ENCODE assay signal across 8 cellular contexts in the genomic region with DNA sequence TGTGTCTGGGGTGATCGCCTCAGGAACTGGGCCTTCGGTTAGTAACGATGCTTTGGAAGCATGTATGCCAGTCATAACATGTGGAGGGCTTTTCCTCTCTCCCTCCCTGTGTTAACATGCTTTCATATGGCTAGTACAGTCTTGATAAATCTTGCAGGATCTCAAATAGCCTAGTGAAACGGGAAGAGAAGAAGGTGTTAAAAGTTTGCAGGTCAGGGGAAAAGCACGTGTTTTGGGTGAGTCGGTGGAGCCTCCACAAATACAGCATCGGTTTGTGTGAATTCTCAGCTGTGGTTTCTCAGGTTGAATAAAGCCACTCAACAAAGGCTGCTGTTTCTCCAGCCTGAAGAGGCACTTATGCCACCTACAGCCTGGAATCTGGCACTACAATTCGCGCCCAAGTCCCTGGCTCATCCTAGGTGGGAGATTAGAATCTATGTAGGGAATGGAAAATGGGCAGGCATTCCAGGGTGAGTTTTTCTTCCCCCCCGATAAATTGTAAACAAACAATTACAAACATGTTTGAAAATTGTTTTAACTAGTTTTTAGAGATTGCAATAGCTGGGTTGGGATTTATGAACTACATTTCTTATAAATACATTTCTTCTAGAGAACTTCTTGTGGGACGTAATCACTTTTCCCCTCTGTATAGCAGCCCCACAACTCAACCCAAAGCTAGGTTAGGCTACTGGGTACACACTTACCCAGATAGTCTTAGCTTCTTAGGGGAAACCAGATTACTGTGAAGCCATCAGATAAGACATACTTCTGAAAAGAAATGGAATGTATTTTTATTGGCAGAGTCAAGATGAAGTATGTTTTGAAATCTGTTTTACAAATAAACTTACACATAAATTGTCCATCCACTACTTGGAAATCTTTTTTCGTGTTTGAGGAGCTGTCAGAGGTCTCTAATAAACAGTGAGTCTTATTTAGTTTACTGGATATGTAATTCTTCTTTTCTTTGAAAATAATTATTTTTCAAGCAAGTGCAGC. TPM values are rescaled to one million over a fixed set of nuclear protein-coding genes. Genes with fewer than 3 reads are reported as not detected.
DNase-seq lines count a peak whose midpoint lies in the region; ATAC-seq and TF ChIP-seq lines count a peak whose summit lies in the region.

No MANE protein-coding gene starts in this region.

- peak overlapping the region in 2 of 10 donors; percentile 19 to 22 for H3K4me3 Mint-ChIP-seq in naive thymus-derived CD4-positive, alpha-beta T cell

- intact Hi-C loops in esophagus muscularis mucosa (cut with DNase I): no loop called here
- intact Hi-C loops in naive thymus-derived CD4-positive, alpha-beta T cell (cut with micrococcal nuclease): loop anchor here (1.0 to 5.0 kb wide), 7 partner anchors 8 to 1915 kb away; partner anchors contain the start of gene GLRX3 (in 1 of the 2)

- no peaks in the 10 kb centered on the region for H3K9me3 Mint-ChIP-seq in naive thymus-derived CD4-positive, alpha-beta T cell

- peak; percentile 96 for ATAC-seq in GM19372 (IDR thresholded peaks at IDR 0.05; ENCODE audit: low read depth, unreplicated experiment)
- peak; percentile 93 for ATAC-seq in HG03196 (IDR thresholded peaks at IDR 0.05; ENCODE audit: unreplicated experiment)
- ATAC-seq in naive thymus-derived CD4-positive, alpha-beta T cell: peak; percentile 92
- peak; percentile 58 to 88 for ATAC-seq in upper lobe of left lung (ENCODE audit: low FRiP score in 2 of 2)

- H3K4me3 ChIP-seq in esophagus muscularis mucosa (no peak overlapping the region), upper lobe of left lung (no peak overlapping the region)
- no peak overlapping the region for H3K4me3 ChIP-seq in naive thymus-derived CD4-positive, alpha-beta T cell (ENCODE audit: low read length)

- H3K9me3 ChIP-seq in esophagus muscularis mucosa (no peaks in the 10 kb centered on the region), upper lobe of left lung (no peaks in the 10 kb centered on the region)
- no peaks in the 10 kb centered on the region for H3K9me3 ChIP-seq in naive thymus-derived CD4-positive, alpha-beta T cell (ENCODE audit: control insufficient read depth in 2 of 3, low read length in 3 of 3)

- peaks cover 0 to 10% (median 7%) of the 10 kb centered on the region in 7 donors for H3K4me1 Mint-ChIP-seq in naive thymus-derived CD4-positive, alpha-beta T cell

- H3K36me3 ChIP-seq in esophagus muscularis mucosa (no peaks in the 10 kb centered on the region), upper lobe of left lung (no peaks in the 10 kb centered on the region)
- no peaks in the 10 kb centered on the region for H3K36me3 ChIP-seq in naive thymus-derived CD4-positive, alpha-beta T cell (ENCODE audit: control insufficient read depth in 2 of 3, insufficient read depth in 3 of 3, low read length in 3 of 3)

- TF ChIP-seq EP300 in esophagus muscularis mucosa (IDR thresholded peaks at IDR 0.05) (no peak), upper lobe of left lung (IDR thresholded peaks at IDR 0.05) (no peak)

- CTCF ChIA-PET in naive thymus-derived CD4-positive, alpha-beta T cell (lab: Charles Lee): interaction anchor here (0.5 to 2.5 kb wide), 12 partner anchors 12 to 1918 kb away, joined by 3 to 19 read pairs (median 4); partner anchors contain the start of gene C10orf143

- TF ChIP-seq POLR2A in esophagus muscularis mucosa (IDR thresholded peaks at IDR 0.05; ENCODE audit: low read depth) (no peak), upper lobe of left lung (IDR thresholded peaks at IDR 0.05) (no peak)

- DNase-seq in DMS 273 treated with DMSO at 0.1 percent for 48 hours (lab: John Stamatoyannopoulos, UW) (peak; percentile 8), NCI-H526 treated with DMSO at 0.1 percent for 48 hours (lab: John Stamatoyannopoulos, UW) (peak; percentile 13), esophagus muscularis mucosa (ENCODE audit: extremely low spot score) (no peak), upper lobe of left lung (peak in 1 of 2 donors; percentile 54)
- DNase-seq in activated CD8-positive, alpha-beta memory T cell treated with anti-CD3 and anti-CD28 coated beads, Interleukin-2, amount 50 U/mL, for 4 hours: peak; percentile 49
- peak in 8 of 9 donors; percentile 24 to 60 (median 46) for DNase-seq in naive thymus-derived CD4-positive, alpha-beta T cell

- H3K27me3 Mint-ChIP-seq in naive thymus-derived CD4-positive, alpha-beta T cell: peaks cover 9 to 53% (median 17%) of the 10 kb centered on the region in 5 donors

- H3K36me3 Mint-ChIP-seq in naive thymus-derived CD4-positive, alpha-beta T cell: no peaks in the 10 kb centered on the region

- H3K27ac Mint-ChIP-seq in naive thymus-derived CD4-positive, alpha-beta T cell: no peak overlapping the region

- POLR2A ChIA-PET in naive thymus-derived CD4-positive, alpha-beta T cell (lab: Charles Lee): interaction anchor here (0.7 to 3.4 kb wide), 3 partner anchors 14 to 1096 kb away, joined by 3 to 25 read pairs (median 3); partner anchors contain the start of gene C10orf143

- peaks cover 0 to 10% (median 3%) of the 10 kb centered on the region in 4 donors for H3K4me1 ChIP-seq in esophagus muscularis mucosa
- no peaks in the 10 kb centered on the region for H3K4me1 ChIP-seq in naive thymus-derived CD4-positive, alpha-beta T cell (ENCODE audit: control insufficient read depth in 2 of 2, insufficient read depth in 2 of 2, low read length in 2 of 2)
- peaks cover 0 to 5% (median 0%) of the 10 kb centered on the region in 4 donors for H3K4me1 ChIP-seq in upper lobe of left lung

- TF ChIP-seq CTCF in esophagus muscularis mucosa (IDR thresholded peaks at IDR 0.05) (peak; percentile 63 to 84 (median 66)), upper lobe of left lung (IDR thresholded peaks at IDR 0.05) (peak; percentile 45 to 76 (median 67))

- 15% methylated on average over 12 of the region's 12 CpGs for WGBS in esophagus muscularis mucosa
- 15 to 17% methylated on average over 12 of the region's 12 CpGs for WGBS in upper lobe of left lung, 2 donors

- H3K27me3 ChIP-seq in esophagus muscularis mucosa: peaks cover 0 to 13% (median 4%) of the 10 kb centered on the region in 4 donors
- H3K27me3 ChIP-seq in naive thymus-derived CD4-positive, alpha-beta T cell (ENCODE audit: control insufficient read depth in 2 of 2, insufficient read depth in 2 of 2, low read length in 2 of 2): no peaks in the 10 kb centered on the region
- peaks cover 0 to 9% (median 3%) of the 10 kb centered on the region in 4 donors for H3K27me3 ChIP-seq in upper lobe of left lung

- H3K27ac ChIP-seq in esophagus muscularis mucosa (replicated peaks in 1 of 4): no peak overlapping the region
- H3K27ac ChIP-seq in naive thymus-derived CD4-positive, alpha-beta T cell (ENCODE audit: low read depth, low read length): no peak overlapping the region
- H3K27ac ChIP-seq in upper lobe of left lung: no peak overlapping the region

RNA-seq across cellular contexts. Expression of gene GLRX3, which starts 8.3 kb away (rescaled TPM):
- total RNA-seq in esophagus muscularis mucosa (10 to 100 TPM; 44.9 to 61.4 (median 53.3) TPM), upper lobe of left lung (10 to 100 TPM; 21.8 to 64.2 (median 45.7) TPM)
- 10 to 100 TPM; 30.1 to 72.9 (median 37.0) TPM for total RNA-seq in naive thymus-derived CD4-positive, alpha-beta T cell
- 10 to 100 TPM; 69.8 to 74.7 TPM for polyA plus RNA-seq in naive thymus-derived CD4-positive, alpha-beta T cell

RNA-seq across cellular contexts. Expression of gene C10orf143, which starts 17.3 kb away (rescaled TPM):
- total RNA-seq in esophagus muscularis mucosa (1 to 10 TPM; 3.7 to 5.0 (median 4.3) TPM), upper lobe of left lung (1 to 10 TPM in 4 of 6 donors, under 1 TPM in 1, not detected in 1; 0.55 to 6.0 (median 4.4) TPM)
- total RNA-seq in naive thymus-derived CD4-positive, alpha-beta T cell: 10 to 100 TPM in 3 of 5 experiments, 1 to 10 TPM in 2; 2.6 to 12.5 (median 10.2) TPM
- 10 to 100 TPM; 25.2 to 36.5 TPM for polyA plus RNA-seq in naive thymus-derived CD4-positive, alpha-beta T cell
